Comparison of ENCODE assay signal across 8 cellular contexts in genomic region chr5:1653708-1654651, GRCh38.
DNase-seq lines count a peak whose midpoint lies in the region; ATAC-seq and TF ChIP-seq lines count a peak whose summit lies in the region.
"Not testable (repeated sequence)": the region's sequence is repeated elsewhere in the genome, so short reads cannot be mapped to it uniquely, and the experiment has no call there.

No MANE protein-coding gene starts in this region.

- not testable (repeated sequence) for H3K27ac Mint-ChIP-seq in T-cell; activated naive CD4-positive, alpha-beta T cell treated with anti-CD3 and anti-CD28 coated beads, Interleukin-2, amount 50 U/mL, for 72 hours

- CTCF ChIA-PET in HEK293 (lab: Yijun Ruan, JAX) (interaction anchor here (0.6 to 3.1 kb wide), 12 partner anchors 9 to 1431 kb away, joined by 3 to 23 read pairs (median 4); no protein-coding TSS in a partner anchor), T-cell (lab: Charles Lee) (interaction anchor here in 1 of 2 donors (0.6 to 1.4 kb wide), 2 partner anchors 17 to 274 kb away, joined by 3 to 5 read pairs; no protein-coding TSS in a partner anchor)

- peak overlapping the region; percentile 17 to 61 (median 28) for H3K4me3 Mint-ChIP-seq in T-cell

- not testable (repeated sequence) for H3K4me1 ChIP-seq in HEK293 (ENCODE audit: control insufficient read depth, insufficient read depth, low read length); aorta (ENCODE audit: control insufficient read depth in 1 of 2, insufficient read depth in 2 of 2, low read length in 2 of 2)

- POLR2A ChIA-PET in HEK293 (lab: Yijun Ruan, JAX); T-cell (lab: Charles Lee): not testable (repeated sequence)

- H3K9me3 Mint-ChIP-seq in T-cell; activated naive CD4-positive, alpha-beta T cell treated with anti-CD3 and anti-CD28 coated beads, Interleukin-2, amount 50 U/mL, for 72 hours: not testable (repeated sequence)

- intact Hi-C loops in Right ventricle myocardium inferior (cut with DNase I); aorta (cut with DNase I): not testable (repeated sequence)

- H3K36me3 ChIP-seq in HEK293 (ENCODE audit: control insufficient read depth in 2 of 2, insufficient read depth in 1 of 2, low read length in 2 of 2); aorta (ENCODE audit: control insufficient read depth in 1 of 2, insufficient read depth in 2 of 2, low read length in 1 of 2): not testable (repeated sequence)

- H3K27me3 ChIP-seq in aorta (ENCODE audit: control insufficient read depth in 1 of 2, insufficient read depth in 2 of 2, low read length in 1 of 2): not testable (repeated sequence)

- 7 to 8% methylated on average over 33 to 50 of the region's 58 CpGs for WGBS in aorta, 2 donors

- not testable (repeated sequence) for TF ChIP-seq CTCF in HEK293 (tag by site-specific recombination; IDR thresholded peaks at IDR 0.05); omental fat pad (IDR thresholded peaks at IDR 0.05)

- not testable (repeated sequence) for H3K9me3 ChIP-seq in HEK293 (ENCODE audit: control insufficient read depth, insufficient read depth, low read depth, low read length); aorta (ENCODE audit: control insufficient read depth, low read length)

- H3K4me1 Mint-ChIP-seq in T-cell: not testable (repeated sequence)

- H3K4me3 ChIP-seq in HEK293 (ENCODE audit: low read depth, low read length); aorta (ENCODE audit: low read length in 2 of 2): not testable (repeated sequence)

- H3K27ac ChIP-seq in HEK293 (ENCODE audit: extremely low read depth, low read depth, low read length); aorta (ENCODE audit: low read depth in 1 of 2, low read length in 2 of 2): not testable (repeated sequence)

- H3K27me3 Mint-ChIP-seq in T-cell: peaks cover 38 to 68% of the 10 kb centered on the region in 2 donors

- not testable (repeated sequence) for H3K36me3 Mint-ChIP-seq in T-cell; activated naive CD4-positive, alpha-beta T cell treated with anti-CD3 and anti-CD28 coated beads, Interleukin-2, amount 50 U/mL, for 72 hours

- ATAC-seq in GM18520 (IDR thresholded peaks at IDR 0.05; ENCODE audit: unreplicated experiment): peak; percentile 57
- peak; percentile 90 for ATAC-seq in HG03521 (IDR thresholded peaks at IDR 0.05; ENCODE audit: unreplicated experiment)
- ATAC-seq in T-cell (replicated peaks in 1 of 4): peak; percentile 92 to 97 (median 94)
- ATAC-seq in activated naive CD4-positive, alpha-beta T cell treated with anti-CD3 and anti-CD28 coated beads, Interleukin-2, amount 50 U/mL, for 72 hours: peak; percentile 95
- ATAC-seq in Right ventricle myocardium inferior: peak; percentile 89
- peak; percentile 81 for ATAC-seq in omental fat pad (ENCODE audit: low FRiP score)
- ATAC-seq in aorta (ENCODE audit: low FRiP score): peak; percentile 86

- DNase-seq in T-cell: peak in 12 of 34 experiments; percentile 16 to 53 (median 34)
- DNase-seq in activated naive CD4-positive, alpha-beta T cell treated with anti-CD3 and anti-CD28 coated beads, Interleukin-2, amount 50 U/mL, for 72 hours (ENCODE audit: low spot score in 2 of 2): peak in 1 of 2 donors; percentile 71
- DNase-seq in Right ventricle myocardium inferior (ENCODE audit: missing footprints); omental fat pad (ENCODE audit: low spot score); aorta: not testable (repeated sequence)

TF ChIP-seq in HEK293, 187 proteins besides CTCF, POLR2A, EP300 and RAD21:
- peak; percentile 37 for TF ChIP-seq ZBTB26 (tag by site-specific recombination; optimal IDR thresholded peaks at IDR 0.05)
